8 cellular contexts compared by ENCODE assay signal in the genomic region with DNA sequence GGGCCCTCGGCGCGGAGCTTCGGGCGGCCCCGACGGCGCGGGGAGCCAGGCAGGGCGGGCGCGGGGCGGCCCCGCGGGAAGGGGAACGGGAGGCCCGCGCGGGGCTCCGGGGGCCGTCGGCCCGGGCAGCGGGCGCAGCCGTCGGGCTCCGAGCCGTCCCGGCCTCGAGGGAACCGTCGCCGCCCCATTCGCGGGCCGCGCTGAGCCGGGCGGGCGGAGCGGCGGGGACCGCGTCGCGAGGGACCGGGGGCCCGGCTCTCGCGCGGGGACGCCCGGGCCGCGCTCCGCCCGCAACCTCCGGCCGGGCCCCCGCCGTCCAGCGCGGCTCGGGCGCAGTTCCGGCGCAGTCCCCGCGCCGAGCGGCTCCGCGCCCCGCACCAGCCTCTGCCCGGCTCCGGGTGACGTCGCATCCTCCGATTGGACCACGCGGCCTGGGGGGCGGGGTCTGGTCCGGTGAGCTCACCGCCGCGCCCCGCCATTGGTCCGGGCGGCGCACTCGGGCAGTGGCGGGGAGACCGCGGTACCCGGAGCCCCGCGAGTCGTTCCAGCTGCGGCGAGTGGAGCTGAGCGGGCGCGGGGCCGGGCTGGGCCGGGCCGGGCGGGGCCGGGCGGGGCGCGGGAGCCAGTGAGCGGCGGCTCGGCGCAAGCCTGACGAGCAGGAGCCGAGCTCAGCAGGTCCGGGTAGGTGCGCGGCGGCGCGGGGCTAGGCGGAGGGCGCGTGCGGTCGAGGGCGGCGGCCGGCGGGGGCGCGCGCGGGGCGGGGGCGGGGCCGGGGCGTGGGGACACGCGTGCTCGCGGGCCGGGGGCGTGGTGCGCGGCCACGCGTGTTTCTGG.
DNase-seq lines count a peak whose midpoint lies in the region; ATAC-seq and TF ChIP-seq lines count a peak whose summit lies in the region.

No MANE protein-coding gene starts in this region.

- H3K4me1 Mint-ChIP-seq in dendritic cell treated with granulocyte-macrophage colony-stimulating factor and Interleukin-4, amounts not matched to agents 40 ng/mL and 50 ng/mL, for 4 days (ENCODE audit: low read depth), result peaks cover 7% of the 10 kb centered on the region

- H3K36me3 Mint-ChIP-seq in dendritic cell treated with granulocyte-macrophage colony-stimulating factor and Interleukin-4, amounts not matched to agents 40 ng/mL and 50 ng/mL, for 4 days (ENCODE audit: low read depth), result peaks cover 10% of the 10 kb centered on the region

- intact Hi-C loops in dendritic cell treated with granulocyte-macrophage colony-stimulating factor and Interleukin-4, amounts not matched to agents 40 ng/mL and 50 ng/mL, for 4 days (cut with micrococcal nuclease), result loop anchor here (2.0 kb wide), 1 partner anchor 66 kb away; the partner anchor contains the start of gene VAMP3
- intact Hi-C loops in lower leg skin (cut with DNase I; ENCODE audit: low total_unique reads), result no loop called here

- peak; percentile 93 for DNase-seq in NCI-H1436 (lab: John Stamatoyannopoulos, UW)
- DNase-seq in NCI-H1436 treated with DMSO at 0.1 percent for 48 hours (lab: John Stamatoyannopoulos, UW), result no peak
- peak; percentile 96 for DNase-seq in NCI-H2196 (lab: John Stamatoyannopoulos, UW; ENCODE audit: unreplicated experiment)
- DNase-seq in activated CD4-positive, alpha-beta T cell treated with anti-CD3 and anti-CD28 coated beads, Interleukin-2, amount 50 U/mL, for 24 hours (ENCODE audit: low read depth in 1 of 2, low spot score in 1 of 2), result peak; percentile 86 to 88
- DNase-seq in lower leg skin (ENCODE audit: low spot score in 2 of 2), result peak; percentile 90 to 98
- DNase-seq in stimulated activated CD4-positive, alpha-beta T cell treated with anti-CD3 and anti-CD28 coated beads, Interleukin-4, amount 100 ng/mL, for 1 hour, result peak; percentile 93

- H3K9me3 Mint-ChIP-seq in dendritic cell treated with granulocyte-macrophage colony-stimulating factor and Interleukin-4, amounts not matched to agents 40 ng/mL and 50 ng/mL, for 4 days, result no peaks in the 10 kb centered on the region

- 7% methylated on average over 23 of the region's 151 CpGs; no CpG with 5 or more reads in 1 of the 2 donors for WGBS in lower leg skin, 2 donors

- ATAC-seq in HG03025 (IDR thresholded peaks at IDR 0.05; ENCODE audit: low FRiP score, unreplicated experiment), result peak; percentile 81

- peak overlapping the region; percentile 76 for H3K4me3 Mint-ChIP-seq in dendritic cell treated with granulocyte-macrophage colony-stimulating factor and Interleukin-4, amounts not matched to agents 40 ng/mL and 50 ng/mL, for 4 days

- no peak for TF ChIP-seq POLR2A in lower leg skin (IDR thresholded peaks at IDR 0.05)

- no peak overlapping the region for H3K4me3 ChIP-seq in lower leg skin (ENCODE audit: low read depth, poor library complexity, severe bottlenecking)

- H3K27ac Mint-ChIP-seq in dendritic cell treated with granulocyte-macrophage colony-stimulating factor and Interleukin-4, amounts not matched to agents 40 ng/mL and 50 ng/mL, for 4 days, result peak overlapping the region; percentile 78

- no peak for TF ChIP-seq CTCF in lower leg skin (IDR thresholded peaks at IDR 0.05)

- peaks cover 74% of the 10 kb centered on the region for H3K27me3 Mint-ChIP-seq in dendritic cell treated with granulocyte-macrophage colony-stimulating factor and Interleukin-4, amounts not matched to agents 40 ng/mL and 50 ng/mL, for 4 days
